Comparison of ENCODE assay signal across 1 cellular context in genomic region chr5:146446861-146447733, GRCh38.
TF ChIP-seq lines count a peak whose summit lies in the region.

Gene TCERG1, plus strand, starts transcription at chr5:146447333. Its CDS starts 17 bp downstream, at chr5:146447350.

TF ChIP-seq in HepG2, 621 proteins besides CTCF, POLR2A, EP300 and RAD21 (continued from another document and continues in another):
- TF ChIP-seq ZNF777 (CRISPR knock-in tag; IDR thresholded peaks at IDR 0.05) (0 out of 2 replicates have a peak, but pooled peaks have one; percentile 18), ZUFSP (CRISPR knock-in tag; IDR thresholded peaks at IDR 0.05; ENCODE audit: borderline replicate concordance) (no peak), BCL3 (CRISPR knock-in tag; IDR thresholded peaks at IDR 0.05) (no peak), ZNF737 (CRISPR knock-in tag; IDR thresholded peaks at IDR 0.05; ENCODE audit: borderline replicate concordance) (0 out of 2 replicates have a peak, but pooled peaks have one; percentile 32), ATRX (CRISPR knock-in tag; IDR thresholded peaks at IDR 0.05; ENCODE audit: borderline replicate concordance) (no peak), MIXL1 (CRISPR knock-in tag; IDR thresholded peaks at IDR 0.05) (peak; percentile 56; the same call in 1 of the 2 replicates), ZNF530 (CRISPR knock-in tag; IDR thresholded peaks at IDR 0.05; ENCODE audit: low read depth) (no peak), BHLHE40 (IDR thresholded peaks at IDR 0.05; ENCODE audit: low read length) (0 out of 2 replicates have a peak, but pooled peaks have one; percentile 24), ZNF3 (CRISPR knock-in tag; IDR thresholded peaks at IDR 0.05) (no peak), ZNF644 (CRISPR knock-in tag; IDR thresholded peaks at IDR 0.05; ENCODE audit: low read depth) (peak; percentile 100), SUZ12 (IDR thresholded peaks at IDR 0.05; ENCODE audit: low read depth, low read length) (no peak), ZNF256 (CRISPR knock-in tag; conservative IDR thresholded peaks at IDR 0.05) (no peak), CENPBD1 (CRISPR knock-in tag; IDR thresholded peaks at IDR 0.05; ENCODE audit: borderline replicate concordance, low read depth) (no peak), ZBTB38 (CRISPR knock-in tag; IDR thresholded peaks at IDR 0.05) (peak; percentile 51; the same call in 1 of the 2 replicates), NCOA5 (CRISPR knock-in tag; IDR thresholded peaks at IDR 0.05) (no peak), ZNF709 (CRISPR knock-in tag; IDR thresholded peaks at IDR 0.05) (peak; percentile 45; the same call in 1 of the 2 replicates), SPEN (CRISPR knock-in tag; IDR thresholded peaks at IDR 0.05; ENCODE audit: low read depth) (peak; percentile 81), MED13 (CRISPR knock-in tag; IDR thresholded peaks at IDR 0.05) (peak; percentile 67; the same call in 1 of the 2 replicates), PHB2 (IDR thresholded peaks at IDR 0.05; ENCODE audit: partially characterized antibody) (no peak), PBX2 (CRISPR knock-in tag; IDR thresholded peaks at IDR 0.05) (peak; percentile 98), ZBTB46 (CRISPR knock-in tag; IDR thresholded peaks at IDR 0.05; ENCODE audit: borderline replicate concordance) (no peak), TBL1XR1 (IDR thresholded peaks at IDR 0.05; ENCODE audit: borderline replicate concordance, low read length, partially characterized antibody) (no peak), ZNF850 (CRISPR knock-in tag; conservative IDR thresholded peaks at IDR 0.05) (no peak), RXRB (CRISPR knock-in tag; IDR thresholded peaks at IDR 0.05; ENCODE audit: borderline replicate concordance) (peak; percentile 56), PAWR (CRISPR knock-in tag; IDR thresholded peaks at IDR 0.05; ENCODE audit: borderline replicate concordance) (no peak), ZNF660 (CRISPR knock-in tag; IDR thresholded peaks at IDR 0.05; ENCODE audit: borderline replicate concordance, low read depth) (no peak), BRF2 (CRISPR knock-in tag; IDR thresholded peaks at IDR 0.05) (peak; percentile 87), CENPT (CRISPR knock-in tag; IDR thresholded peaks at IDR 0.05; ENCODE audit: low read depth) (peak; percentile 49; the same call in 1 of the 2 replicates), GZF1 (CRISPR knock-in tag; IDR thresholded peaks at IDR 0.05) (no peak), HMGXB3 (CRISPR knock-in tag; IDR thresholded peaks at IDR 0.05; ENCODE audit: borderline replicate concordance) (peak; percentile 93), GATA4 (IDR thresholded peaks at IDR 0.05; ENCODE audit: borderline replicate concordance, low read depth) (0 out of 2 replicates have a peak, but pooled peaks have one; percentile 15), MAZ (IDR thresholded peaks at IDR 0.05; ENCODE audit: borderline replicate concordance, low read depth, low read length) (peak; percentile 49), MAZ (CRISPR knock-in tag; IDR thresholded peaks at IDR 0.05; ENCODE audit: low read depth) (peak; percentile 69)
- TF ChIP-seq, protein P1, sequence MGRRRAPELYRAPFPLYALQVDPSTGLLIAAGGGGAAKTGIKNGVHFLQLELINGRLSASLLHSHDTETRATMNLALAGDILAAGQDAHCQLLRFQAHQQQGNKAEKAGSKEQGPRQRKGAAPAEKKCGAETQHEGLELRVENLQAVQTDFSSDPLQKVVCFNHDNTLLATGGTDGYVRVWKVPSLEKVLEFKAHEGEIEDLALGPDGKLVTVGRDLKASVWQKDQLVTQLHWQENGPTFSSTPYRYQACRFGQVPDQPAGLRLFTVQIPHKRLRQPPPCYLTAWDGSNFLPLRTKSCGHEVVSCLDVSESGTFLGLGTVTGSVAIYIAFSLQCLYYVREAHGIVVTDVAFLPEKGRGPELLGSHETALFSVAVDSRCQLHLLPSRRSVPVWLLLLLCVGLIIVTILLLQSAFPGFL (CRISPR knock-in tag; IDR thresholded peaks at IDR 0.05), result no peak
- TF ChIP-seq, protein P2, sequence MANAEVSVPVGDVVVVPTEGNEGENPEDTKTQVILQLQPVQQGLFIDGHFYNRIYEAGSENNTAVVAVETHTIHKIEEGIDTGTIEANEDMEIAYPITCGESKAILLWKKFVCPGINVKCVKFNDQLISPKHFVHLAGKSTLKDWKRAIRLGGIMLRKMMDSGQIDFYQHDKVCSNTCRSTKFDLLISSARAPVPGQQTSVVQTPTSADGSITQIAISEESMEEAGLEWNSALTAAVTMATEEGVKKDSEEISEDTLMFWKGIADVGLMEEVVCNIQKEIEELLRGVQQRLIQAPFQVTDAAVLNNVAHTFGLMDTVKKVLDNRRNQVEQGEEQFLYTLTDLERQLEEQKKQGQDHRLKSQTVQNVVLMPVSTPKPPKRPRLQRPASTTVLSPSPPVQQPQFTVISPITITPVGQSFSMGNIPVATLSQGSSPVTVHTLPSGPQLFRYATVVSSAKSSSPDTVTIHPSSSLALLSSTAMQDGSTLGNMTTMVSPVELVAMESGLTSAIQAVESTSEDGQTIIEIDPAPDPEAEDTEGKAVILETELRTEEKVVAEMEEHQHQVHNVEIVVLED (CRISPR knock-in tag; IDR thresholded peaks at IDR 0.05; ENCODE audit: borderline replicate concordance), result peak; percentile 44; the same call in 1 of the 2 replicates
- TF ChIP-seq, protein P3, sequence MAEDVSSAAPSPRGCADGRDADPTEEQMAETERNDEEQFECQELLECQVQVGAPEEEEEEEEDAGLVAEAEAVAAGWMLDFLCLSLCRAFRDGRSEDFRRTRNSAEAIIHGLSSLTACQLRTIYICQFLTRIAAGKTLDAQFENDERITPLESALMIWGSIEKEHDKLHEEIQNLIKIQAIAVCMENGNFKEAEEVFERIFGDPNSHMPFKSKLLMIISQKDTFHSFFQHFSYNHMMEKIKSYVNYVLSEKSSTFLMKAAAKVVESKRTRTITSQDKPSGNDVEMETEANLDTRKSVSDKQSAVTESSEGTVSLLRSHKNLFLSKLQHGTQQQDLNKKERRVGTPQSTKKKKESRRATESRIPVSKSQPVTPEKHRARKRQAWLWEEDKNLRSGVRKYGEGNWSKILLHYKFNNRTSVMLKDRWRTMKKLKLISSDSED (CRISPR knock-in tag; IDR thresholded peaks at IDR 0.05), result no peak
- TF ChIP-seq, protein P4, sequence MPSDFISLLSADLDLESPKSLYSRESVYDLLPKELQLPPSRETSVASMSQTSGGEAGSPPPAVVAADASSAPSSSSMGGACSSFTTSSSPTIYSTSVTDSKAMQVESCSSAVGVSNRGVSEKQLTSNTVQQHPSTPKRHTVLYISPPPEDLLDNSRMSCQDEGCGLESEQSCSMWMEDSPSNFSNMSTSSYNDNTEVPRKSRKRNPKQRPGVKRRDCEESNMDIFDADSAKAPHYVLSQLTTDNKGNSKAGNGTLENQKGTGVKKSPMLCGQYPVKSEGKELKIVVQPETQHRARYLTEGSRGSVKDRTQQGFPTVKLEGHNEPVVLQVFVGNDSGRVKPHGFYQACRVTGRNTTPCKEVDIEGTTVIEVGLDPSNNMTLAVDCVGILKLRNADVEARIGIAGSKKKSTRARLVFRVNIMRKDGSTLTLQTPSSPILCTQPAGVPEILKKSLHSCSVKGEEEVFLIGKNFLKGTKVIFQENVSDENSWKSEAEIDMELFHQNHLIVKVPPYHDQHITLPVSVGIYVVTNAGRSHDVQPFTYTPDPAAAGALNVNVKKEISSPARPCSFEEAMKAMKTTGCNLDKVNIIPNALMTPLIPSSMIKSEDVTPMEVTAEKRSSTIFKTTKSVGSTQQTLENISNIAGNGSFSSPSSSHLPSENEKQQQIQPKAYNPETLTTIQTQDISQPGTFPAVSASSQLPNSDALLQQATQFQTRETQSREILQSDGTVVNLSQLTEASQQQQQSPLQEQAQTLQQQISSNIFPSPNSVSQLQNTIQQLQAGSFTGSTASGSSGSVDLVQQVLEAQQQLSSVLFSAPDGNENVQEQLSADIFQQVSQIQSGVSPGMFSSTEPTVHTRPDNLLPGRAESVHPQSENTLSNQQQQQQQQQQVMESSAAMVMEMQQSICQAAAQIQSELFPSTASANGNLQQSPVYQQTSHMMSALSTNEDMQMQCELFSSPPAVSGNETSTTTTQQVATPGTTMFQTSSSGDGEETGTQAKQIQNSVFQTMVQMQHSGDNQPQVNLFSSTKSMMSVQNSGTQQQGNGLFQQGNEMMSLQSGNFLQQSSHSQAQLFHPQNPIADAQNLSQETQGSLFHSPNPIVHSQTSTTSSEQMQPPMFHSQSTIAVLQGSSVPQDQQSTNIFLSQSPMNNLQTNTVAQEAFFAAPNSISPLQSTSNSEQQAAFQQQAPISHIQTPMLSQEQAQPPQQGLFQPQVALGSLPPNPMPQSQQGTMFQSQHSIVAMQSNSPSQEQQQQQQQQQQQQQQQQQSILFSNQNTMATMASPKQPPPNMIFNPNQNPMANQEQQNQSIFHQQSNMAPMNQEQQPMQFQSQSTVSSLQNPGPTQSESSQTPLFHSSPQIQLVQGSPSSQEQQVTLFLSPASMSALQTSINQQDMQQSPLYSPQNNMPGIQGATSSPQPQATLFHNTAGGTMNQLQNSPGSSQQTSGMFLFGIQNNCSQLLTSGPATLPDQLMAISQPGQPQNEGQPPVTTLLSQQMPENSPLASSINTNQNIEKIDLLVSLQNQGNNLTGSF (CRISPR knock-in tag; IDR thresholded peaks at IDR 0.05), result peak; percentile 87
